ENCODE assay signal across 1 cellular context in the genomic region with DNA sequence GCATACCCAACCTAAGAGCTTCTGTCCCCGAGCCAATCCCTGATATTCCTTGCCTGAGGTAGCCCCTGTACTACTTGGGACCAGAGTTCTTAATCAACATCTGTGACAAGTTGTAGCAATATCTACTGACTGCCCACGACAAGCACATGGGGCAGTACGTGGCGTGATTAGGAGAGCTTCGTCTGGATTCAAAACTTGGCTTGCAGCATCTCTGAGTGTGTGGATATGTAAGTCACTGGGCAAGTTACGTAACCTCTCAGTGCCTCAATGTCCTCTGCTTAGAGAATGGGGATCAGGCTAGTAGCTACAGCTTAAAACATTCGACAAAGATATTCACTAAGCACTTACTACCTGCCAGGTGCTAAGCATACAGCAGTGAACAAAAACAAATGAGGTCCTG.
A peak's percentile ranks its signal among the peaks of the same experiment; 100 is the strongest.
TF ChIP-seq lines count a peak whose summit lies in the region.

No MANE protein-coding gene starts in this region.

TF ChIP-seq in A549, 52 proteins besides CTCF, POLR2A, EP300 and RAD21 (continued from another document):
- TF ChIP-seq CEBPB (IDR thresholded peaks at IDR 0.05) = peak; percentile 51 to 59; a peak in 3 of 4 replicates
